ENCODE assay signal across 1 cellular context in genomic region chr16:48505705-48506104, GRCh38.
TF ChIP-seq lines count a peak whose summit lies in the region.

No MANE protein-coding gene starts in this region.

TF ChIP-seq in IMR-90, 13 proteins besides CTCF, POLR2A, EP300 and RAD21:
- TF ChIP-seq MAZ (IDR thresholded peaks at IDR 0.05; ENCODE audit: borderline replicate concordance, low read depth, low read length) = no peak
- no peak for TF ChIP-seq RCOR1 (IDR thresholded peaks at IDR 0.05; ENCODE audit: insufficient replicate concordance, low read length)
